In genomic region chr10:128040681-128041080, GRCh38 we compare ENCODE assay signal across 28 cellular contexts.
"Had no signal": no experiment of that assay in that cellular context is flagged by ENCODE, and none has a peak within 500 bp of the region (broad histone marks: within the 10 kb centered on the region; RNA-seq: fewer than 3 reads in every experiment).

No MANE protein-coding gene starts in this region.

- DNase-seq: colonic mucosa; dermis blood vessel endothelial cell; effector memory CD4-positive, alpha-beta T cell; erythroblast; esophagus squamous epithelium; foreskin melanocyte; glutamatergic neuron; heart right ventricle; hippocampal formation; islet precursor cell; nucleus accumbens; psoas muscle; right cardiac atrium; stimulated activated CD4-positive, alpha-beta T cell treated with anti-CD3 and anti-CD28 coated beads, Interleukin-15, amount 100 ng/mL, for 24 hours; stimulated activated CD4-positive, alpha-beta T cell treated with anti-CD3 and anti-CD28 coated beads, Interleukin-2, amount 100 ng/mL, for 48 hours; stimulated activated naive B cell treated with anti-CD40 and anti-IgM and Interleukin-4, amounts not matched to agents 10 μg/mL and 1 μg/mL and 100 μg/mL, for 72 hours had no signal

- H3K27ac ChIP-seq: colonic mucosa, esophagus squamous epithelium, heart right ventricle, neural progenitor cell, psoas muscle, skin epidermis, thoracic aorta, tibial nerve, upper lobe of left lung had no signal

- H3K9me3 ChIP-seq: colonic mucosa, esophagus squamous epithelium, heart right ventricle, psoas muscle, thoracic aorta, tibial nerve, upper lobe of left lung had no signal

- H3K36me3 Mint-ChIP-seq: memory B cell; neural progenitor cell; stimulated activated naive B cell treated with anti-CD40 and anti-IgM and Interleukin-4, amounts not matched to agents 10 μg/mL and 1 μg/mL and 100 μg/mL, for 72 hours had no signal

- FAIRE-seq: endometrium, urothelium cell line had no signal

- H3K9me3 Mint-ChIP-seq: memory B cell; nephron; neural progenitor cell; stimulated activated naive B cell treated with anti-CD40 and anti-IgM and Interleukin-4, amounts not matched to agents 10 μg/mL and 1 μg/mL and 100 μg/mL, for 72 hours; stimulated activated naive CD8-positive, alpha-beta T cell treated with anti-CD3 and anti-CD28 coated beads, Interleukin-15, Interleukin-2, amounts not matched to agents 100 ng/mL and 50 ng/mL, for 24 hours had no signal

- H3K4me1 ChIP-seq: colonic mucosa, neural progenitor cell, psoas muscle had no signal

- H3K27me3 Mint-ChIP-seq: stimulated activated naive CD8-positive, alpha-beta T cell treated with anti-CD3 and anti-CD28 coated beads, Interleukin-15, Interleukin-2, amounts not matched to agents 100 ng/mL and 50 ng/mL, for 24 hours had no signal

- H3K27ac Mint-ChIP-seq: memory B cell, nephron had no signal

- H3K27me3 ChIP-seq: colonic mucosa, esophagus squamous epithelium, heart right ventricle, tibial nerve, upper lobe of left lung had no signal

- H3K4me1 Mint-ChIP-seq: nephron, neural progenitor cell had no signal

- ATAC-seq: heart right ventricle; left lobe of liver; psoas muscle; right cardiac atrium; stimulated activated naive B cell treated with anti-CD40 and anti-IgM and Interleukin-4, amounts not matched to agents 10 μg/mL and 1 μg/mL and 100 μg/mL, for 72 hours had no signal

- H3K9ac ChIP-seq: neural progenitor cell had no signal

- H3K4me3 Mint-ChIP-seq: memory B cell; nephron; neural progenitor cell; stimulated activated naive B cell treated with anti-CD40 and anti-IgM and Interleukin-4, amounts not matched to agents 10 μg/mL and 1 μg/mL and 100 μg/mL, for 72 hours; stimulated activated naive CD8-positive, alpha-beta T cell treated with anti-CD3 and anti-CD28 coated beads, Interleukin-15, Interleukin-2, amounts not matched to agents 100 ng/mL and 50 ng/mL, for 24 hours had no signal

- H3K36me3 ChIP-seq: colonic mucosa, esophagus squamous epithelium, neural progenitor cell, thoracic aorta, tibial nerve, upper lobe of left lung had no signal

- H3K4me3 ChIP-seq: colonic mucosa, esophagus squamous epithelium, heart right ventricle, lung, neural progenitor cell, psoas muscle, skin epidermis, thoracic aorta, tibial nerve, upper lobe of left lung had no signal
